Comparison of ENCODE assay signal across 25 cellular contexts in genomic region chr2:73448856-73449255, GRCh38.
"Had no signal": no experiment of that assay in that cellular context is flagged by ENCODE, and none has a peak within 500 bp of the region (broad histone marks: within the 10 kb centered on the region; RNA-seq: fewer than 3 reads in every experiment).

No MANE protein-coding gene starts in this region.

- H3K27me3 ChIP-seq: heart left ventricle, left lung, suprapubic skin, tibial artery, upper lobe of right lung had no signal

- H3K27ac ChIP-seq: heart left ventricle, left lung, parathyroid adenoma, prostate gland, skin epidermis, suprapubic skin, thoracic aorta, tibial artery, upper lobe of right lung had no signal

- H2AFZ ChIP-seq: parathyroid adenoma had no signal

- H3K9ac ChIP-seq: parathyroid adenoma had no signal

- FAIRE-seq: islet of Langerhans, kidney, urothelium cell line had no signal

- H3K9me3 ChIP-seq: heart left ventricle, left lung, prostate gland, suprapubic skin, thoracic aorta, tibial artery, upper lobe of right lung had no signal

- H3K79me2 ChIP-seq: parathyroid adenoma had no signal

- H3K4me3 ChIP-seq: heart left ventricle, left lung, lung, prostate gland, skin epidermis, suprapubic skin, thoracic aorta, tibial artery, upper lobe of right lung had no signal

- DNase-seq: heart left ventricle; immature natural killer cell; kidney; left colon; left lung; mesendoderm; naive thymus-derived CD8-positive, alpha-beta T cell; retina; right cardiac atrium; stimulated activated CD4-positive, alpha-beta T cell treated with anti-CD3 and anti-CD28 coated beads, Interleukin-12 subunit alpha, Interleukin-12 subunit beta, amount 100 ng/mL, for 4 hours; stimulated activated CD4-positive, alpha-beta T cell treated with anti-CD3 and anti-CD28 coated beads, Interleukin-15, amount 100 ng/mL, for 24 hours; stimulated activated CD4-positive, alpha-beta T cell treated with anti-CD3 and anti-CD28 coated beads, Interleukin-2, amount 100 ng/mL, for 24 hours; stimulated activated CD4-positive, alpha-beta T cell treated with anti-CD3 and anti-CD28 coated beads, Interleukin-4, amount 100 ng/mL, for 1 hour; stimulated activated naive B cell treated with anti-CD40 and anti-IgM and Interleukin-4, amounts not matched to agents 10 μg/mL and 1 μg/mL and 100 μg/mL, for 72 hours; tibial artery; trophoblast cell; upper lobe of right lung had no signal

- ATAC-seq: heart left ventricle; left colon; left lung; naive thymus-derived CD8-positive, alpha-beta T cell; right cardiac atrium; stimulated activated naive B cell treated with anti-CD40 and anti-IgM and Interleukin-4, amounts not matched to agents 10 μg/mL and 1 μg/mL and 100 μg/mL, for 72 hours; upper lobe of right lung had no signal

- H3K36me3 ChIP-seq: prostate gland had no signal

- H3K4me1 ChIP-seq: heart left ventricle, left lung, parathyroid adenoma, prostate gland, suprapubic skin, tibial artery, upper lobe of right lung had no signal
